1 cellular context compared by ENCODE assay signal in genomic region chr19:35879770-35880317, GRCh38.
TF ChIP-seq lines count a peak whose summit lies in the region.

No MANE protein-coding gene starts in this region.

TF ChIP-seq in HepG2, 621 proteins besides CTCF, POLR2A, EP300 and RAD21 (continued from another document and continues in another):
- TF ChIP-seq ZNF597 (CRISPR knock-in tag; IDR thresholded peaks at IDR 0.05) (no peak), SMAD1 (CRISPR knock-in tag; IDR thresholded peaks at IDR 0.05; ENCODE audit: borderline replicate concordance, low read depth) (no peak), MEIS2 (CRISPR knock-in tag; IDR thresholded peaks at IDR 0.05) (peak; percentile 97), ZBTB20 (CRISPR knock-in tag; IDR thresholded peaks at IDR 0.05; ENCODE audit: borderline replicate concordance, low read depth) (peak; percentile 93; the same call in 1 of the 2 replicates), RAD51 (IDR thresholded peaks at IDR 0.05; ENCODE audit: borderline replicate concordance) (no peak; the same call in 1 of the 2 replicates), CBX5 (CRISPR knock-in tag; IDR thresholded peaks at IDR 0.05; ENCODE audit: borderline replicate concordance) (peak; percentile 63), ZNF724P (CRISPR knock-in tag; IDR thresholded peaks at IDR 0.05; ENCODE audit: borderline replicate concordance) (peak; percentile 87; the same call in 1 of the 2 replicates), ZNF232 (CRISPR knock-in tag; IDR thresholded peaks at IDR 0.05; ENCODE audit: borderline replicate concordance) (peak; percentile 99), FOSL2 (CRISPR knock-in tag; IDR thresholded peaks at IDR 0.05) (peak; percentile 64), ZBTB39 (CRISPR knock-in tag; IDR thresholded peaks at IDR 0.05) (no peak), SP4 (CRISPR knock-in tag; IDR thresholded peaks at IDR 0.05) (peak; percentile 89; the same call in 1 of the 2 replicates), SSRP1 (CRISPR knock-in tag; IDR thresholded peaks at IDR 0.05) (no peak), ZBTB26 (CRISPR knock-in tag; IDR thresholded peaks at IDR 0.05; ENCODE audit: borderline replicate concordance) (peak; percentile 94), ZBTB33 (CRISPR knock-in tag; IDR thresholded peaks at IDR 0.05) (no peak; the same call in 1 of the 2 replicates), SATB2 (CRISPR knock-in tag; IDR thresholded peaks at IDR 0.05) (peak; percentile 96), RORA (CRISPR knock-in tag; IDR thresholded peaks at IDR 0.05) (no peak), HOXA5 (CRISPR knock-in tag; IDR thresholded peaks at IDR 0.05) (peak; percentile 99), ZNF839 (CRISPR knock-in tag; IDR thresholded peaks at IDR 0.05; ENCODE audit: borderline replicate concordance) (no peak), UBTF (CRISPR knock-in tag; IDR thresholded peaks at IDR 0.05) (no peak), TGIF2 (CRISPR knock-in tag; IDR thresholded peaks at IDR 0.05) (peak; percentile 97), PAWR (CRISPR knock-in tag; IDR thresholded peaks at IDR 0.05; ENCODE audit: borderline replicate concordance) (peak; percentile 59; the same call in 1 of the 2 replicates), ZNF367 (CRISPR knock-in tag; IDR thresholded peaks at IDR 0.05; ENCODE audit: borderline replicate concordance) (peak; percentile 95), ZNF644 (CRISPR knock-in tag; IDR thresholded peaks at IDR 0.05; ENCODE audit: low read depth) (0 out of 2 replicates have a peak, but pooled peaks have one; percentile 43), ZNF292 (CRISPR knock-in tag; IDR thresholded peaks at IDR 0.05; ENCODE audit: borderline replicate concordance, low read depth) (no peak), ZNF615 (CRISPR knock-in tag; IDR thresholded peaks at IDR 0.05; ENCODE audit: borderline replicate concordance) (0 out of 2 replicates have a peak, but pooled peaks have one; percentile 29), ZGPAT (CRISPR knock-in tag; IDR thresholded peaks at IDR 0.05) (peak; percentile 64; the same call in 1 of the 2 replicates), ZNF431 (CRISPR knock-in tag; IDR thresholded peaks at IDR 0.05; ENCODE audit: borderline replicate concordance, low read depth) (peak; percentile 72; the same call in 1 of the 2 replicates), ZMAT5 (CRISPR knock-in tag; IDR thresholded peaks at IDR 0.05; ENCODE audit: borderline replicate concordance, low read depth) (no peak), ISX (CRISPR knock-in tag; conservative IDR thresholded peaks at IDR 0.05) (peak; percentile 97), ZNF10 (CRISPR knock-in tag; IDR thresholded peaks at IDR 0.05; ENCODE audit: borderline replicate concordance, low read depth) (no peak), ZNF205 (CRISPR knock-in tag; IDR thresholded peaks at IDR 0.05) (peak; percentile 88), NBN (conservative IDR thresholded peaks at IDR 0.05) (no peak), ZNF530 (CRISPR knock-in tag; IDR thresholded peaks at IDR 0.05; ENCODE audit: low read depth) (0 out of 2 replicates have a peak, but pooled peaks have one; percentile 49), NR0B2 (CRISPR knock-in tag; IDR thresholded peaks at IDR 0.05) (peak; percentile 91), RBM22 (optimal IDR thresholded peaks at IDR 0.05; ENCODE audit: low read length) (no peak), NFE2 (CRISPR knock-in tag; IDR thresholded peaks at IDR 0.05) (no peak), ZNF775 (CRISPR knock-in tag; IDR thresholded peaks at IDR 0.05; ENCODE audit: borderline replicate concordance) (0 out of 2 replicates have a peak, but pooled peaks have one; percentile 60), ZNF12 (CRISPR knock-in tag; IDR thresholded peaks at IDR 0.05) (peak; percentile 88), ZNF580 (CRISPR knock-in tag; IDR thresholded peaks at IDR 0.05; ENCODE audit: borderline replicate concordance, low read depth) (peak; percentile 97), ZNF33B (CRISPR knock-in tag; IDR thresholded peaks at IDR 0.05) (no peak), SNAPC2 (CRISPR knock-in tag; IDR thresholded peaks at IDR 0.05) (peak; percentile 79; the same call in 1 of the 2 replicates), ZBTB4 (CRISPR knock-in tag; IDR thresholded peaks at IDR 0.05; ENCODE audit: borderline replicate concordance) (0 out of 2 replicates have a peak, but pooled peaks have one; percentile 39), NFE2L2 (IDR thresholded peaks at IDR 0.05; ENCODE audit: low read length) (no peak), TOPORS (CRISPR knock-in tag; IDR thresholded peaks at IDR 0.05) (0 out of 2 replicates have a peak, but pooled peaks have one; percentile 59), ZBTB21 (CRISPR knock-in tag; IDR thresholded peaks at IDR 0.05) (peak; percentile 60; the same call in 1 of the 2 replicates), MYC (CRISPR knock-in tag; IDR thresholded peaks at IDR 0.05; ENCODE audit: borderline replicate concordance) (peak; percentile 53; the same call in 1 of the 2 replicates), ZSCAN31 (CRISPR knock-in tag; IDR thresholded peaks at IDR 0.05; ENCODE audit: low read depth) (peak; percentile 82), E2F5 (CRISPR knock-in tag; conservative IDR thresholded peaks at IDR 0.05) (peak; percentile 83), ZBTB8A (CRISPR knock-in tag; IDR thresholded peaks at IDR 0.05; ENCODE audit: borderline replicate concordance, low read depth) (no peak), SIX1 (CRISPR knock-in tag; IDR thresholded peaks at IDR 0.05; ENCODE audit: borderline replicate concordance) (0 out of 2 replicates have a peak, but pooled peaks have one; percentile 34)
